ENCODE assay signal across 22 cellular contexts in the genomic region with DNA sequence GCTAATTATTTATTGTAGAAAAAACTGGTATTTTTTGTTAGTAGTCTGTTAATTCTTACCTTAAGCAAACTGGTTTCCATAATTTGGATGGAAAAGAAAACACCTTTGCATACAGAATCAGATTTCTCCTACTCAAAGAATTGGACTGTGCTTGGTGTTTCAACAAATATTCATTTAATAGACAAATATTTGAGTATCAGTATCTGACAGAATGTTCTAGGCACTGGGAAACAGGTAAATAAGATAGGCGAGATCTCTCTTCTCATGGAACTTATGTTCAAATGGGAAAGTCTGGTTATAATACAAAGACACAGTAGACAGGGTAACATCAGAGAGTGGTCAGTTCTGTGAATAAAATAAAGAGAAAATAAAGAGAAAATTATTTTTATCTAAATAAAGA.
DNase-seq lines count a peak whose midpoint lies in the region; ATAC-seq, FAIRE-seq and TF ChIP-seq lines count a peak whose summit lies in the region.
"Had no signal": no experiment of that assay in that cellular context is flagged by ENCODE, and none has a peak within 500 bp of the region (broad histone marks: within the 10 kb centered on the region; RNA-seq: fewer than 3 reads in every experiment).

No MANE protein-coding gene starts in this region.

- H3K4me3 ChIP-seq in liver (ENCODE audit: low read depth in 1 of 3, low read length in 3 of 3) (no peak overlapping the region), HepG2 (replicated peaks in 1 of 3; ENCODE audit: insufficient read depth in 1 of 3, low read depth in 2 of 3, low read length in 3 of 3) (no peak overlapping the region), body of pancreas (no peak overlapping the region), prostate gland (no peak overlapping the region), BE2C (ENCODE audit: low read depth, low read length) (no peak overlapping the region)
- H3K4me3 ChIP-seq: BLaER1 treated with 17β-estradiol and CSF1 and Interleukin-3, amounts not matched to agents 10 nM and 100 nM; GM23338; K562 had no signal

- no peak for ATAC-seq in HepG2
- no peak for ATAC-seq in body of pancreas
- ATAC-seq in Right ventricle myocardium inferior = no peak
- ATAC-seq: GM23338, K562 had no signal

- TF ChIP-seq RAD21 in liver (IDR thresholded peaks at IDR 0.05) (no peak), HepG2 (CRISPR knock-in tag; IDR thresholded peaks at IDR 0.05) (no peak)

- H2AFZ ChIP-seq in HepG2 (ENCODE audit: low read length) = no peak overlapping the region
- H2AFZ ChIP-seq: GM23338 had no signal

- POLR2A ChIA-PET in HepG2 (lab: Yijun Ruan, JAX) = no interaction called here

- H3K27ac ChIP-seq in liver (ENCODE audit: low read depth in 1 of 2, low read length in 2 of 2) (peak overlapping the region in 1 of 2 donors; percentile 10), HepG2 (ENCODE audit: extremely low read length, insufficient read depth, low read length) (no peak overlapping the region), body of pancreas (peak overlapping the region in 3 of 4 donors; percentile 11 to 54 (median 43)), prostate gland (peak overlapping the region; percentile 72 to 87)
- H3K27ac ChIP-seq: BLaER1 treated with 17β-estradiol and CSF1 and Interleukin-3, amounts not matched to agents 10 nM and 100 nM; HL-60 had no signal

- CTCF ChIA-PET in HepG2 (lab: Yijun Ruan, JAX; ENCODE audit: low intra/inter-chr PET ratio, low total read pairs) = no interaction called here

- no peak overlapping the region for H3K4me2 ChIP-seq in HepG2 (ENCODE audit: low read depth, low read length)
- H3K4me2 ChIP-seq: BLaER1 treated with 17β-estradiol and CSF1 and Interleukin-3, amounts not matched to agents 10 nM and 100 nM; GM23338 had no signal

- H3K9me3 ChIP-seq in liver (ENCODE audit: control insufficient read depth in 4 of 4, low read length in 3 of 4) = no peaks in the 10 kb centered on the region
- H3K9me3 ChIP-seq in HepG2 (ENCODE audit: low read length) = no peaks in the 10 kb centered on the region
- H3K9me3 ChIP-seq in body of pancreas = no peaks in the 10 kb centered on the region
- H3K9me3 ChIP-seq in prostate gland = no peaks in the 10 kb centered on the region
- H3K9me3 ChIP-seq in BE2C = no peaks in the 10 kb centered on the region
- H3K9me3 ChIP-seq: Caco-2 had no signal

- no peak overlapping the region for H3K9ac ChIP-seq in liver (ENCODE audit: low read depth in 1 of 2, low read length in 2 of 2)
- H3K9ac ChIP-seq in HepG2 (ENCODE audit: insufficient read depth, low read depth, low read length) = no peak overlapping the region
- H3K9ac ChIP-seq: BLaER1 treated with 17β-estradiol and CSF1 and Interleukin-3, amounts not matched to agents 10 nM and 100 nM had no signal

- H3K79me2 ChIP-seq in HepG2 (ENCODE audit: insufficient read depth, low read length) = peaks cover 17% of the 10 kb centered on the region

- FAIRE-seq in HepG2 (lab: Jason Lieb, UNC) = no peak
- FAIRE-seq: GM12892, GM18507, H54, K562 had no signal

- 38% methylated on average over 1 of the region's 1 CpG for WGBS in liver
- 98% methylated on average over 1 of the region's 1 CpG for WGBS in HepG2 (ENCODE audit: low lambda C conversion rate)
- 50% methylated on average over 1 of the region's 1 CpG for WGBS in body of pancreas, 2 donors
- WGBS in prostate gland = 72% methylated on average over 1 of the region's 1 CpG

- H3K36me3 ChIP-seq in liver (ENCODE audit: control insufficient read depth in 4 of 4, insufficient read depth in 3 of 4, low read depth in 1 of 4, low read length in 3 of 4) (no peaks in the 10 kb centered on the region), HepG2 (replicated peaks in 1 of 2; ENCODE audit: control insufficient read depth in 1 of 2, insufficient read depth in 2 of 2, low read length in 2 of 2) (peaks cover 0 to 2% of the 10 kb centered on the region in 2 experiments; a peak in 1 of 5 replicates), body of pancreas (replicated peaks in 1 of 2; ENCODE audit: insufficient read depth in 1 of 2, low read depth in 2 of 2) (no peaks in the 10 kb centered on the region), prostate gland (no peaks in the 10 kb centered on the region), BE2C (no peaks in the 10 kb centered on the region)
- H3K36me3 ChIP-seq: BLaER1 treated with 17β-estradiol and CSF1 and Interleukin-3, amounts not matched to agents 10 nM and 100 nM had no signal

- TF ChIP-seq POLR2A in HepG2 (IDR thresholded peaks at IDR 0.05; ENCODE audit: insufficient read depth in 1 of 2, low read depth in 2 of 2, low read length in 2 of 2) (no peak), body of pancreas (IDR thresholded peaks at IDR 0.05) (no peak), prostate gland (IDR thresholded peaks at IDR 0.05) (no peak)

- H4K20me1 ChIP-seq in HepG2 (ENCODE audit: insufficient read depth, low read length) = no peaks in the 10 kb centered on the region
- H4K20me1 ChIP-seq: BLaER1 treated with 17β-estradiol and CSF1 and Interleukin-3, amounts not matched to agents 10 nM and 100 nM had no signal

- H3K27me3 ChIP-seq in liver (ENCODE audit: control insufficient read depth in 4 of 4, insufficient read depth in 4 of 4, low read length in 3 of 4) (no peaks in the 10 kb centered on the region), HepG2 (ENCODE audit: control insufficient read depth in 1 of 2, insufficient read depth in 2 of 2, low read length in 2 of 2) (no peaks in the 10 kb centered on the region), body of pancreas (no peaks in the 10 kb centered on the region), prostate gland (replicated peaks; ENCODE audit: insufficient read depth) (no peaks in the 10 kb centered on the region), BE2C (no peaks in the 10 kb centered on the region)
- H3K27me3 ChIP-seq: BLaER1 treated with 17β-estradiol and CSF1 and Interleukin-3, amounts not matched to agents 10 nM and 100 nM had no signal

- TF ChIP-seq EP300 in HepG2 (IDR thresholded peaks at IDR 0.05; ENCODE audit: low read depth in 2 of 2, low read length in 2 of 2) (no peak), HepG2 (CRISPR knock-in tag; IDR thresholded peaks at IDR 0.05; ENCODE audit: borderline replicate concordance) (no peak)

- no TSS peak for BruUV-seq in HepG2 (replicated peaks; lab: Mats Ljungman, UMichigan)

- TF ChIP-seq CTCF in liver (IDR thresholded peaks at IDR 0.05; ENCODE audit: low read depth, low read length, missing input control) (no peak), HepG2 (CRISPR knock-in tag; IDR thresholded peaks at IDR 0.05) (no peak), body of pancreas (IDR thresholded peaks at IDR 0.05) (no peak), prostate gland (IDR thresholded peaks at IDR 0.05) (no peak), BE2C (IDR thresholded peaks at IDR 0.05; ENCODE audit: low read depth, low read length) (no peak)

- intact Hi-C loops in HepG2 (cut with micrococcal nuclease; ENCODE audit: unreplicated experiment) (no loop called here), body of pancreas (cut with DNase I) (no loop called here), prostate gland (cut with DNase I) (no loop called here), Right ventricle myocardium inferior (cut with DNase I) (no loop called here)

- in situ Hi-C loops in HepG2 (cut with HindIII; ENCODE audit: extremely low pct_ligation_motif_present, low pct_unique_long_range_greater_than_20kb) = no loop called here

- no peak for DNase-seq in HepG2 (ENCODE audit: low spot score)
- no peak for DNase-seq in body of pancreas
- DNase-seq in prostate gland (ENCODE audit: low spot score) = no peak
- no peak for DNase-seq in BE2C
- no peak for DNase-seq in effector CD8-positive, alpha-beta T cell (lab: John Stamatoyannopoulos, UW)
- no peak for DNase-seq in Right ventricle myocardium inferior (ENCODE audit: missing footprints)
- DNase-seq: 8988T; Caco-2; CD4-positive, CD25-positive, alpha-beta regulatory T cell; DMS153; DMS79; GDM1; HCEC 1CT; IMR-90 had no signal

- H3K4me1 ChIP-seq in liver (ENCODE audit: control insufficient read depth in 4 of 4, insufficient read depth in 4 of 4, low read length in 3 of 4) (peaks cover 20 to 46% (median 28%) of the 10 kb centered on the region in 4 donors), HepG2 (ENCODE audit: insufficient read depth, low read length) (peaks cover 34% of the 10 kb centered on the region), body of pancreas (peaks cover 53% of the 10 kb centered on the region), prostate gland (replicated peaks) (no peaks in the 10 kb centered on the region), BE2C (peaks cover 13% of the 10 kb centered on the region; the same call in 1 of the 2 replicates)

TF ChIP-seq in liver, 16 proteins besides CTCF, POLR2A, EP300 and RAD21 (continues in another document):
- TF ChIP-seq HNF4A (conservative IDR thresholded peaks at IDR 0.05) (peak; percentile 13 to 30), GABPA (IDR thresholded peaks at IDR 0.05 in 1 of 2, conservative IDR thresholded peaks at IDR 0.05 in 1 of 2) (no peak), EGR1 (IDR thresholded peaks at IDR 0.05; ENCODE audit: low read depth in 2 of 2) (no peak), SP1 (IDR thresholded peaks at IDR 0.05) (peak; percentile 14)

TF ChIP-seq in HepG2, 621 proteins besides CTCF, POLR2A, EP300 and RAD21 (continues in another document):
- TF ChIP-seq TAF1 (CRISPR knock-in tag; IDR thresholded peaks at IDR 0.05) (no peak), ZNF556 (CRISPR knock-in tag; IDR thresholded peaks at IDR 0.05; ENCODE audit: borderline replicate concordance) (no peak)
